In the genomic region with DNA sequence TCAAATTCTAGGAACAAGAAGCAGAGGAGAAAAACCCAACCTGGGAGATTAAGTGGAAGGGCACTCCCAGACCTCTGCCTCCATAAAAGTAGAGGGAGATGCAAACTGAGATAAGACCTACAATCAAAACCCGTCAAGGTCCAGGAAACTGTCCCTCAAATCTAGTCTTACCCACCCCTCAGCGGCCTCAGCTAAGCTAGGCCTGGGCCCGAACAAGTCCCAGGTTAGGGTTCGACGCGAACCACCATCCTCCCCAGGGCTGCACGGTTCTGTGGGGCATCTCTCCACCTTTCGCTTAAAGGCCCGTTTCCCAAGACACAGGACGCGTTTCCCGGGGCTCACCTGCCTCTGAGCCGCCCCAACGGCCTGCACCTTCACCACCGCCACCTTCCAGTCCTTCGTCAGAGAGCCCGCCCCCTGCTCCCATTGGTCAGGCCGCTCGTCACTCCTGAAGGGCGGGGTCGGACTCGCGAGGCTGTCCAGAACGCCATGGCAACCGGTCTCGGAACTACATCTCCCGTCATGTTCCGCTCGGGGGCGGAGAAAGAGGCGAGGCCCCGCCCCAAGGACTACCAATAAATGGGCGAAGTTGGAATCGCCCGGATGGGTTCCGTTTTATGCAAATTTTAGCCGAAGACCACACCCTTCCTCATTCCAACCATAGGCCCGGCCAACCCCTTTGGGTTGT, we compare ENCODE assay signal across 8 cellular contexts. TPM values are rescaled to one million over a fixed set of nuclear protein-coding genes. Genes with fewer than 3 reads are reported as not detected.
DNase-seq lines count a peak whose midpoint lies in the region; ATAC-seq and TF ChIP-seq lines count a peak whose summit lies in the region.

Gene CRYZL1 (minus strand): TSS at position 403 of the 688 bp plus-strand sequence. CDS start 10,190 bp downstream, outside the sequence.

- H4K20me1 ChIP-seq in DOHH2 (ENCODE audit: control insufficient read depth, insufficient read depth, low read depth, low read length) (no peaks in the 10 kb centered on the region), GM23338 (replicated peaks; ENCODE audit: insufficient read depth) (peaks cover 4% of the 10 kb centered on the region)

- DNase-seq in GM23338 (ENCODE audit: low spot score): peak; percentile 100
- peak; percentile 99 for DNase-seq in LHCN-M2 (ENCODE audit: low read depth)
- peak; percentile 100 for DNase-seq in RPMI8226
- DNase-seq in activated T-helper 1 cell treated with anti-CD3 and anti-CD28 coated beads, Interleukin-2, amount 50 U/mL, for 16 hours (ENCODE audit: low read depth in 1 of 2, low spot score in 1 of 2): peak; percentile 99
- peak; percentile 99 for DNase-seq in fibroblast of gingiva (ENCODE audit: low read depth)
- peak; percentile 100 for DNase-seq in naive B cell

- H3K4me2 ChIP-seq in DOHH2 (ENCODE audit: low read length) (peak within 1 kb of the TSS; percentile 96), GM23338 (peak within 1 kb of the TSS; percentile 87)

- H3K9me3 ChIP-seq in DOHH2 (ENCODE audit: control insufficient read depth, insufficient read depth, low read length): no peaks in the 10 kb centered on the region

- H3K9me3 Mint-ChIP-seq in GM23338 (no peaks in the 10 kb centered on the region), naive B cell (no peaks in the 10 kb centered on the region)
- no peaks in the 10 kb centered on the region for H3K9me3 Mint-ChIP-seq in stimulated activated memory B cell treated with anti-CD40 and anti-IgM and Interleukin-4, amounts not matched to agents 10 μg/mL and 1 μg/mL and 100 μg/mL, for 72 hours

- H3K9me2 ChIP-seq in DOHH2 (replicated peaks; ENCODE audit: control insufficient read depth, low read length): no peaks in the 10 kb centered on the region
- H3K9me2 ChIP-seq in GM23338 (ENCODE audit: insufficient read depth): no peaks in the 10 kb centered on the region

- H3K27me3 Mint-ChIP-seq in GM23338 (ENCODE audit: insufficient read depth, low read depth, poor library complexity) (peaks cover 2% of the 10 kb centered on the region), naive B cell (peaks cover 13 to 20% (median 20%) of the 10 kb centered on the region in 3 donors)
- peaks cover 15% of the 10 kb centered on the region for H3K27me3 Mint-ChIP-seq in stimulated activated memory B cell treated with anti-CD40 and anti-IgM and Interleukin-4, amounts not matched to agents 10 μg/mL and 1 μg/mL and 100 μg/mL, for 72 hours

- H3K79me2 ChIP-seq in DOHH2 (ENCODE audit: control insufficient read depth, low read length) (peaks cover 68% of the 10 kb centered on the region), GM23338 (replicated peaks; ENCODE audit: insufficient read depth) (peaks cover 64% of the 10 kb centered on the region)

- no peaks in the 10 kb centered on the region for H3K36me3 ChIP-seq in DOHH2 (ENCODE audit: control insufficient read depth, low read length)
- no peaks in the 10 kb centered on the region for H3K36me3 ChIP-seq in GM23338 (ENCODE audit: insufficient read depth)

- H3K27ac ChIP-seq in DOHH2 (ENCODE audit: low read depth, low read length) (peak within 1 kb of the TSS; percentile 54), GM23338 (ENCODE audit: low read depth) (peak within 1 kb of the TSS; percentile 91)

- peaks cover 4% of the 10 kb centered on the region; the same call in 1 of the 2 replicates for H3F3A ChIP-seq in DOHH2 (ENCODE audit: control insufficient read depth, insufficient read depth)
- no peaks in the 10 kb centered on the region for H3F3A ChIP-seq in GM23338 (replicated peaks; ENCODE audit: low read depth)

- H3K4me1 Mint-ChIP-seq in GM23338 (peaks cover 23% of the 10 kb centered on the region), naive B cell (peaks cover 18 to 27% (median 21%) of the 10 kb centered on the region in 3 donors)
- peaks cover 29% of the 10 kb centered on the region for H3K4me1 Mint-ChIP-seq in stimulated activated memory B cell treated with anti-CD40 and anti-IgM and Interleukin-4, amounts not matched to agents 10 μg/mL and 1 μg/mL and 100 μg/mL, for 72 hours

- TF ChIP-seq CTCF in DOHH2 (IDR thresholded peaks at IDR 0.05; ENCODE audit: low read depth, low read length, poor library complexity, severe bottlenecking) (no peak), GM23338 (conservative IDR thresholded peaks at IDR 0.05; ENCODE audit: low read depth in 2 of 2) (no peak)

- ATAC-seq in GM23338 (peak; percentile 82), naive B cell (ENCODE audit: low read depth in 2 of 2) (peak; percentile 77 to 79)
- ATAC-seq in stimulated activated memory B cell treated with anti-CD40 and anti-IgM and Interleukin-4, amounts not matched to agents 10 μg/mL and 1 μg/mL and 100 μg/mL, for 72 hours: peak; percentile 94

- peak within 1 kb of the TSS; percentile 73 for H3K4me3 ChIP-seq in DOHH2 (ENCODE audit: low read length)
- peak within 1 kb of the TSS; percentile 69 for H3K4me3 ChIP-seq in GM23338

- H3K27me3 ChIP-seq in DOHH2 (ENCODE audit: control insufficient read depth, low read length) (peaks cover 5% of the 10 kb centered on the region), GM23338 (ENCODE audit: insufficient read depth) (no peaks in the 10 kb centered on the region)

- peak within 1 kb of the TSS; percentile 99 for H3K27ac Mint-ChIP-seq in GM23338
- peak within 1 kb of the TSS; percentile 84 to 99 (median 96) for H3K27ac Mint-ChIP-seq in naive B cell
- peak within 1 kb of the TSS; percentile 91 for H3K27ac Mint-ChIP-seq in stimulated activated memory B cell treated with anti-CD40 and anti-IgM and Interleukin-4, amounts not matched to agents 10 μg/mL and 1 μg/mL and 100 μg/mL, for 72 hours

- peak within 1 kb of the TSS; percentile 88 for H3K4me3 Mint-ChIP-seq in GM23338
- peak within 1 kb of the TSS; percentile 81 to 100 (median 94) for H3K4me3 Mint-ChIP-seq in naive B cell
- peak within 1 kb of the TSS; percentile 95 for H3K4me3 Mint-ChIP-seq in stimulated activated memory B cell treated with anti-CD40 and anti-IgM and Interleukin-4, amounts not matched to agents 10 μg/mL and 1 μg/mL and 100 μg/mL, for 72 hours

- H2AFZ ChIP-seq in GM23338: peak within 1 kb of the TSS; percentile 53; the same call in 1 of the 2 replicates

- H3K4me1 ChIP-seq in DOHH2 (ENCODE audit: control insufficient read depth, low read length) (peaks cover 15% of the 10 kb centered on the region), GM23338 (ENCODE audit: insufficient read depth) (peaks cover 29% of the 10 kb centered on the region)

- H3K36me3 Mint-ChIP-seq in GM23338 (ENCODE audit: low read depth) (peaks cover 2% of the 10 kb centered on the region; the same call in 2 of the 3 replicates), naive B cell (peaks cover 0 to 4% of the 10 kb centered on the region in 2 donors)
- peaks cover 12% of the 10 kb centered on the region for H3K36me3 Mint-ChIP-seq in stimulated activated memory B cell treated with anti-CD40 and anti-IgM and Interleukin-4, amounts not matched to agents 10 μg/mL and 1 μg/mL and 100 μg/mL, for 72 hours

TF ChIP-seq in GM23338, 12 proteins besides CTCF, POLR2A, EP300 and RAD21 (continues in another document):
- TF ChIP-seq NANOG (IDR thresholded peaks at IDR 0.05; ENCODE audit: borderline replicate concordance) (no peak), EZH2phosphoT487 (IDR thresholded peaks at IDR 0.05; ENCODE audit: unreplicated experiment) (no peak), POLR2AphosphoS5 (IDR thresholded peaks at IDR 0.05; ENCODE audit: low read depth) (peak; percentile 95), REST (IDR thresholded peaks at IDR 0.05; ENCODE audit: unreplicated experiment) (no peak)

RNA-seq across cellular contexts. Expression of gene CRYZL1, which starts in this region (rescaled TPM):
- total RNA-seq in GM23338 (2014; rRNA removed; shearing (Covaris generic)): 23.3 and 23.8 TPM in 2 replicates
- polyA plus RNA-seq in GM23338 (2016; fragmentation: Nextera tagmentation; extraction: Ambion mirVana) (30.6 and 40.5 TPM in 2 replicates), naive B cell (ENCODE audit: low read depth in 6 of 6) (10 to 100 TPM; 28.5 to 44.4 (median 34.9) TPM)
- total RNA-seq in LHCN-M2 (2014; rRNA removed): 17.7 and 18.3 TPM in 2 replicates
- 15.3 TPM for polyA plus RNA-seq in LHCN-M2 (2012)

Comparison
In these comparisons a context has a peak if more than half of its experiments do, and no peak if none do; other contexts are left out.
1. Peak in every context shown above with its lines: DNase-seq, ATAC-seq, H3K4me3 ChIP-seq and H3K27ac ChIP-seq.